ENCODE assay signal across 24 cellular contexts in the genomic region with DNA sequence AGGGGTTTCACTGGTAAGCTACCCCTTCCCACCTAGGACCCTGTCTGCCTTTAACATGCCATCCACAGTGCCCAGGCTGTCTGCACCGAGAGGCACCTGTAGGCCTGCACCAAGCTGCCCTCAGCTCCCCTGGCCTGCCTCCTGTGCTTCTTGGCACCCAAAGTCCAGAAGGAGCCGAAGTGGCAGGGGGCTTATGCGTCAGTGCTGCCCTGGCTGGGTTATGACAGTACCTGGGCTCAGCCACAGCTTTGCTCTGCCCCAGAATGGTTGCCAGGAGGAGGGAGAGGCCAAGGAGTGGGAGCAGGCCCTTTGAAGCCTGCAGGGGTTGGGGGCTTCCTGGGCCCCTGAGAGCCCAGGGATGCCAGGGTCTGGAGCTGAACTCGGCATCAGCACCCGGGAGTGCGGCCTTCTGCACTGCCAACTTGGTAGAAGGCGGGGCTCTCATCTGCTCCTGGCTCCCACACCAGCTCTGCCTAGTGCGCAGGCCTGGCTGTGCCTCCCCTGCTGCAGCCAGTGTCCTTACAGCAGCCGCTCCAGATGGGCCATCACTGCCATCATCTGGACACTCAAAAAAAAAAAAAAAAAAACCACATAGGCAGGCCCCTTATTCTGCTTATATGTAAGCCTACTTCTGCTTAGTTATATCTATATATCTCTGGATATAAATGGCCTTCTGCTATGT.
DNase-seq lines count a peak whose midpoint lies in the region; ATAC-seq lines count a peak whose summit lies in the region.
"Had no signal": no experiment of that assay in that cellular context is flagged by ENCODE, and none has a peak within 500 bp of the region (broad histone marks: within the 10 kb centered on the region; RNA-seq: fewer than 3 reads in every experiment).

No MANE protein-coding gene starts in this region.

- H3K36me3 Mint-ChIP-seq in naive thymus-derived CD8-positive, alpha-beta T cell = no peaks in the 10 kb centered on the region
- H3K36me3 Mint-ChIP-seq: activated naive CD4-positive, alpha-beta T cell treated with anti-CD3 and anti-CD28 coated beads, Interleukin-2, amount 10 ng/mL, durations not matched to agents 7 days and 5 days; memory B cell; natural killer cell treated with Interleukin-12 subunit alpha and Interleukin-12 subunit beta and Interleukin-15 and Interleukin-18, amount 100 ng/mL, for 72 hours had no signal

- no peaks in the 10 kb centered on the region for H3K36me3 ChIP-seq in MG63
- H3K36me3 ChIP-seq: ascending aorta, prostate gland, spleen, suprapubic skin had no signal

- H3K27me3 Mint-ChIP-seq in naive thymus-derived CD8-positive, alpha-beta T cell = no peaks in the 10 kb centered on the region
- H3K27me3 Mint-ChIP-seq: activated B cell treated with CpG ODN at 0.5 μM for 24 hours; activated naive CD4-positive, alpha-beta T cell treated with anti-CD3 and anti-CD28 coated beads, Interleukin-2, amount 10 ng/mL, durations not matched to agents 7 days and 5 days; activated T-cell treated with anti-CD3 and anti-CD28 coated beads, Interleukin-2, amount 50 U/mL, for 24 hours; memory B cell; natural killer cell treated with Interleukin-12 subunit alpha and Interleukin-12 subunit beta and Interleukin-15 and Interleukin-18, amount 100 ng/mL, for 72 hours had no signal

- H3K27ac Mint-ChIP-seq in naive thymus-derived CD8-positive, alpha-beta T cell = no peak overlapping the region
- H3K27ac Mint-ChIP-seq: activated B cell treated with CpG ODN at 0.5 μM for 24 hours; activated CD8-positive, alpha-beta T cell treated with anti-CD3 and anti-CD28 coated beads, Interleukin-2, amount 10 ng/mL, durations not matched to agents 7 days and 5 days; activated naive CD4-positive, alpha-beta T cell treated with anti-CD3 and anti-CD28 coated beads, Interleukin-2, amount 10 ng/mL, durations not matched to agents 7 days and 5 days; activated T-cell treated with anti-CD3 and anti-CD28 coated beads, Interleukin-2, amount 50 U/mL, for 24 hours; memory B cell; natural killer cell treated with Interleukin-12 subunit alpha and Interleukin-12 subunit beta and Interleukin-15 and Interleukin-18, amount 100 ng/mL, for 72 hours had no signal

- H3K9me3 Mint-ChIP-seq in naive thymus-derived CD8-positive, alpha-beta T cell = peaks cover 0 to 6% (median 3%) of the 10 kb centered on the region in 9 donors

- intact Hi-C loops in sciatic nerve (cut with DNase I) = no loop called here

- no peaks in the 10 kb centered on the region for H3K27me3 ChIP-seq in MG63
- H3K27me3 ChIP-seq: ascending aorta, spleen, suprapubic skin had no signal

- POLR2A ChIA-PET in naive thymus-derived CD8-positive, alpha-beta T cell (lab: Charles Lee) = no interaction called here

- peak; percentile 77 for ATAC-seq in sciatic nerve
- no peak for ATAC-seq in naive thymus-derived CD8-positive, alpha-beta T cell
- ATAC-seq: activated CD8-positive, alpha-beta T cell treated with anti-CD3 and anti-CD28 coated beads, Interleukin-2, amount 10 ng/mL, durations not matched to agents 7 days and 5 days; GM12878 had no signal

- no peak overlapping the region for H3K4me3 Mint-ChIP-seq in naive thymus-derived CD8-positive, alpha-beta T cell
- H3K4me3 Mint-ChIP-seq: activated B cell treated with CpG ODN at 0.5 μM for 24 hours; activated CD8-positive, alpha-beta T cell treated with anti-CD3 and anti-CD28 coated beads, Interleukin-2, amount 10 ng/mL, durations not matched to agents 7 days and 5 days; activated naive CD4-positive, alpha-beta T cell treated with anti-CD3 and anti-CD28 coated beads, Interleukin-2, amount 10 ng/mL, durations not matched to agents 7 days and 5 days; activated T-cell treated with anti-CD3 and anti-CD28 coated beads, Interleukin-2, amount 50 U/mL, for 24 hours; memory B cell; natural killer cell treated with Interleukin-12 subunit alpha and Interleukin-12 subunit beta and Interleukin-15 and Interleukin-18, amount 100 ng/mL, for 72 hours had no signal

- no peaks in the 10 kb centered on the region for H3K9me3 ChIP-seq in MG63
- H3K9me3 ChIP-seq: ascending aorta, prostate gland, suprapubic skin had no signal

- no peaks in the 10 kb centered on the region for H3K4me1 Mint-ChIP-seq in naive thymus-derived CD8-positive, alpha-beta T cell
- H3K4me1 Mint-ChIP-seq: activated B cell treated with CpG ODN at 0.5 μM for 24 hours; activated naive CD4-positive, alpha-beta T cell treated with anti-CD3 and anti-CD28 coated beads, Interleukin-2, amount 10 ng/mL, durations not matched to agents 7 days and 5 days; memory B cell had no signal

- DNase-seq in NCI-H82 (lab: John Stamatoyannopoulos, UW) (peak; percentile 75), NCI-H82 treated with DMSO at 0.1 percent for 48 hours (lab: John Stamatoyannopoulos, UW; ENCODE audit: unreplicated experiment) (no peak), RPMI7951 (ENCODE audit: low read depth) (peak; percentile 28), islet precursor cell (peak; percentile 66), sciatic nerve (ENCODE audit: low spot score) (no peak), NCI-H510A (lab: John Stamatoyannopoulos, UW) (no peak), MG63 (no peak)
- no peak for DNase-seq in naive thymus-derived CD8-positive, alpha-beta T cell
- DNase-seq: activated B cell treated with CpG ODN at 0.5 μM for 24 hours; activated CD8-positive, alpha-beta T cell treated with anti-CD3 and anti-CD28 coated beads, Interleukin-2, amount 10 ng/mL, durations not matched to agents 7 days and 5 days; activated naive CD4-positive, alpha-beta T cell treated with anti-CD3 and anti-CD28 coated beads, Interleukin-2, amount 10 ng/mL, durations not matched to agents 7 days and 5 days; activated T-cell treated with anti-CD3 and anti-CD28 coated beads, Interleukin-2, amount 50 U/mL, for 24 hours; effector memory CD4-positive, alpha-beta T cell; GF-D8; head of caudate nucleus; OCI-M1; spleen; T-helper 2 cell had no signal

- no peak overlapping the region for H3K4me3 ChIP-seq in MG63
- H3K4me3 ChIP-seq: ascending aorta, GM12878, prostate gland, spleen, suprapubic skin had no signal

Comparison
In these comparisons a context has a peak if more than half of its experiments do, and no peak if none do; other contexts are left out.
1. DNase-seq: peak in NCI-H82 (single experiment), RPMI7951 (single experiment) and islet precursor cell (single experiment); none in NCI-H82 treated with DMSO at 0.1 percent for 48 hours (single experiment), sciatic nerve (single experiment), NCI-H510A (single experiment), naive thymus-derived CD8-positive, alpha-beta T cell (0 of 10) and MG63 (single experiment).